ENCODE assay signal across 27 cellular contexts in the genomic region with DNA sequence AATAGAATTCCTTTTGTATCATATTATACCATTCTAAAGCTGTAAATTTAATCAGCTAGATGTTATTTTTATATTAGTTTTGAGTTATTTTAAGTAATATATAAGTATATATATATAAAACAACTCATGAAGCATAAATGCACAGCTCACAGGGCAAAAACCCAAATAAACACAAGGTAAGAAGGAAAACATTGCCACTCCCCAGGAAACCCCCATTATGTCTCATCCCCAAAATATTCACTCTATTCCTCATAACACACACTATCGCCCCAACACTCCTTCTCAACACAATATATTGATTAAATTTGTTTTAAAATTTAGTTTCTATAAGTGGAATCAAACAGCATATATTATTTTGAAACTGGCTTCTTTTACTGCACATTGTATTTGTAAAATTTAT.
"Had no signal": no experiment of that assay in that cellular context is flagged by ENCODE, and none has a peak within 500 bp of the region (broad histone marks: within the 10 kb centered on the region; RNA-seq: fewer than 3 reads in every experiment).

No MANE protein-coding gene starts in this region.

- ATAC-seq: activated CD4-positive, alpha-beta T cell treated with anti-CD3 and anti-CD28 coated beads for 36 hours; activated CD8-positive, alpha-beta memory T cell treated with anti-CD3 and anti-CD28 coated beads, Interleukin-2, amount 10 ng/mL, durations not matched to agents 7 days and 5 days; activated CD8-positive, alpha-beta T cell treated with anti-CD3 and anti-CD28 coated beads, Interleukin-2, amount 10 ng/mL, durations not matched to agents 7 days and 5 days; activated naive CD8-positive, alpha-beta T cell treated with anti-CD3 and anti-CD28 coated beads, Interleukin-2, amount 50 U/mL, for 24 hours; body of pancreas had no signal

- DNase-seq: activated CD4-positive, alpha-beta memory T cell treated with anti-CD3 and anti-CD28 coated beads for 36 hours; activated CD4-positive, alpha-beta T cell treated with anti-CD3 and anti-CD28 coated beads for 36 hours; activated CD4-positive, alpha-beta T cell treated with anti-CD3 and anti-CD28 coated beads, Interleukin-2, amount 10 ng/mL, durations not matched to agents 24 days and 14 days; activated CD4-positive, CD25-positive, alpha-beta regulatory T cell; activated CD4-positive, CD25-positive, alpha-beta regulatory T cell treated with anti-CD3 and anti-CD28 coated beads, Interleukin-2, amount 50 U/mL, for 72 hours; activated CD8-positive, alpha-beta memory T cell treated with anti-CD3 and anti-CD28 coated beads, Interleukin-2, amount 10 ng/mL, durations not matched to agents 7 days and 5 days; activated CD8-positive, alpha-beta memory T cell treated with anti-CD3 and anti-CD28 coated beads, Interleukin-2, amount 50 U/mL, for 4 hours; activated CD8-positive, alpha-beta T cell treated with anti-CD3 and anti-CD28 coated beads, Interleukin-2, amount 10 ng/mL, durations not matched to agents 7 days and 5 days; activated effector memory CD4-positive, alpha-beta T cell treated with anti-CD3 and anti-CD28 coated beads, Interleukin-2, amount 50 U/mL, for 16 hours; activated naive CD4-positive, alpha-beta T cell treated with anti-CD3 and anti-CD28 coated beads for 36 hours; activated naive CD8-positive, alpha-beta T cell treated with anti-CD3 and anti-CD28 coated beads for 36 hours; activated naive CD8-positive, alpha-beta T cell treated with anti-CD3 and anti-CD28 coated beads, Interleukin-2, amount 50 U/mL, for 24 hours; activated T-cell treated with anti-CD3 and anti-CD28 coated beads, Interleukin-2, amount 50 U/mL, for 1 hour; activated T-cell treated with anti-CD3 and anti-CD28 coated beads, Interleukin-2, amount 50 U/mL, for 48 hours; adrenal gland; amygdala; aorta; body of pancreas; dorsolateral prefrontal cortex; effector memory CD4-positive, alpha-beta T cell; endodermal cell; erythroblast; foreskin melanocyte; head of caudate nucleus; T-helper 2 cell had no signal

- H3K4me3 ChIP-seq: adrenal gland, body of pancreas, coronary artery, dorsolateral prefrontal cortex, esophagus muscularis mucosa had no signal

- H3K27me3 ChIP-seq: adrenal gland, body of pancreas, dorsolateral prefrontal cortex, esophagus muscularis mucosa had no signal

- H3K9me3 ChIP-seq: adrenal gland, body of pancreas had no signal

- H3K27ac ChIP-seq: adrenal gland, body of pancreas, coronary artery, dorsolateral prefrontal cortex, esophagus muscularis mucosa had no signal

- H3K4me1 ChIP-seq: adrenal gland, body of pancreas, esophagus muscularis mucosa had no signal

- H3K36me3 ChIP-seq: adrenal gland, esophagus muscularis mucosa had no signal
